9 cellular contexts compared by ENCODE assay signal in the genomic region with DNA sequence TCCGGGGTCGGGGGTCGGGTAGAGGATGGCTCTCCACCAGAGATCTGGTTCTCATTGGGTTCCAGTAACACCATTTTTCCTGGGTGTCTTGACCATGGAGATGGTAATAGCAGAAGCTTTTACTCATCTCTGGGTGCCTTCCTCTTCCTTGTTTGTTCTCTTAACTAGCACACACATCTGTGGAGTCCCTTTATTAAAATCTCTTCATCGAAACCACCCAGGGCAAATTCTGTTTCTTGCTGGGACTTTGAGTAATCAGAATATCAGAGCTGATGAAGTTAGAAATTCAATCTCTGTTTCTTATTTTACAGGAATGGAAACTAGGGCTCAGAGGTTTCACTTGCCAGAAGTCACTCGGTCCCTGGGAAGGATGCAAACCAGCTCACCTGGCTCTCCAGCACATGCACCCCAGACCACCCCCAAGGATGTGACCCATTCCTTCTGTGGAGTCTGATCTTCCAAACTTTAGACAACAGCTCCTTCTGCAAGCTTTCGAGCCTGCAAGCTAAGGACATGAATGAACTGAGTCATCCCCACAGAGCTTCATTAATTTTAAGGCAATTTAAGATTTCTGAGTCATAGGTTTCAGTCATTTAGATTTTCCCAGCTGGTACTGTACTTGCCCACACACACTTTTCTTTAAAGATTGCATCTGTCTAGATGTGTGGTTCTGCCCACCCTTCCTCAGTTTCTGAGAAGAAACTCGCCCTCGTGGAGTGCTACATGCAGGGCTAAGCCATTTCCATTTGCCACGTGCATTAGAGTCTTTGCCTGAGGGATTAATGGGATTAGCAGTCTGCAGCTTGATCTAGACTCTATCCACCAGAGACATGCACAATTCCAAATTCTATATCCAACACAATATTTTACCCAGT. TPM values are rescaled to one million over a fixed set of nuclear protein-coding genes. Genes with fewer than 3 reads are reported as not detected.
DNase-seq lines count a peak whose midpoint lies in the region; ATAC-seq and TF ChIP-seq lines count a peak whose summit lies in the region.
"Had no signal": no experiment of that assay in that cellular context is flagged by ENCODE, and none has a peak within 500 bp of the region (broad histone marks: within the 10 kb centered on the region; RNA-seq: fewer than 3 reads in every experiment).

No MANE protein-coding gene starts in this region.

- H3K36me3 Mint-ChIP-seq in activated naive CD4-positive, alpha-beta T cell treated with anti-CD3 and anti-CD28 coated beads, Interleukin-2, amount 50 U/mL, for 24 hours, result no peaks in the 10 kb centered on the region
- H3K36me3 Mint-ChIP-seq in endothelial cell (ENCODE audit: low read depth, unreplicated experiment), result no peaks in the 10 kb centered on the region

- TF ChIP-seq CTCF in fibroblast of pulmonary artery (IDR thresholded peaks at IDR 0.05; ENCODE audit: low read length, missing control alignments), result no peak
- no peak for TF ChIP-seq CTCF in endothelial cell (IDR thresholded peaks at IDR 0.05; ENCODE audit: unreplicated experiment)

- H3K4me3 ChIP-seq in ACC112 (ENCODE audit: low read depth, low read length) (peak overlapping the region; percentile 13; the same call in 1 of the 2 replicates), fibroblast of pulmonary artery (replicated peaks; ENCODE audit: low read depth, low read length) (no peak overlapping the region)

- H3K4me3 Mint-ChIP-seq in activated naive CD4-positive, alpha-beta T cell treated with anti-CD3 and anti-CD28 coated beads, Interleukin-2, amount 50 U/mL, for 24 hours, result peak overlapping the region; percentile 28
- no peak overlapping the region for H3K4me3 Mint-ChIP-seq in endothelial cell (ENCODE audit: unreplicated experiment)

- H3K27ac ChIP-seq in ACC112 (ENCODE audit: low read depth, low read length), result peak overlapping the region; percentile 96

- ATAC-seq in GM19324 (IDR thresholded peaks at IDR 0.05; ENCODE audit: low FRiP score, unreplicated experiment), result no peak
- ATAC-seq in GM21576 (IDR thresholded peaks at IDR 0.05; ENCODE audit: unreplicated experiment), result no peak

- H3K9me3 Mint-ChIP-seq in activated naive CD4-positive, alpha-beta T cell treated with anti-CD3 and anti-CD28 coated beads, Interleukin-2, amount 50 U/mL, for 24 hours, result no peaks in the 10 kb centered on the region
- H3K9me3 Mint-ChIP-seq in endothelial cell (ENCODE audit: unreplicated experiment), result no peaks in the 10 kb centered on the region

- H2AFZ ChIP-seq in ACC112 (ENCODE audit: low read length, unreplicated experiment), result no peak overlapping the region

- H3K4me1 Mint-ChIP-seq in activated naive CD4-positive, alpha-beta T cell treated with anti-CD3 and anti-CD28 coated beads, Interleukin-2, amount 50 U/mL, for 24 hours, result peaks cover 58% of the 10 kb centered on the region
- peaks cover 7% of the 10 kb centered on the region for H3K4me1 Mint-ChIP-seq in endothelial cell (ENCODE audit: unreplicated experiment)

- no peaks in the 10 kb centered on the region for H3K27me3 ChIP-seq in ACC112 (ENCODE audit: insufficient read depth, low read length)

- no peaks in the 10 kb centered on the region for H3K27me3 Mint-ChIP-seq in activated naive CD4-positive, alpha-beta T cell treated with anti-CD3 and anti-CD28 coated beads, Interleukin-2, amount 50 U/mL, for 24 hours
- H3K27me3 Mint-ChIP-seq in endothelial cell (ENCODE audit: unreplicated experiment), result no peaks in the 10 kb centered on the region

- H3K79me2 ChIP-seq in ACC112 (ENCODE audit: control insufficient read depth, insufficient read depth, low read length, unreplicated experiment), result no peaks in the 10 kb centered on the region

- DNase-seq in EL, result peak; percentile 62
- DNase-seq in fibroblast of pulmonary artery (ENCODE audit: low read depth), result peak; percentile 42
- DNase-seq in endothelial cell (ENCODE audit: low spot score), result no peak
- DNase-seq in HuH-7.5 (ENCODE audit: low spot score), result no peak
- DNase-seq: NCI-H1092 treated with DMSO at 0.1 percent for 48 hours had no signal

- peak overlapping the region; percentile 92 for H3K27ac Mint-ChIP-seq in activated naive CD4-positive, alpha-beta T cell treated with anti-CD3 and anti-CD28 coated beads, Interleukin-2, amount 50 U/mL, for 24 hours
- no peak overlapping the region for H3K27ac Mint-ChIP-seq in endothelial cell (ENCODE audit: unreplicated experiment)

- H3K36me3 ChIP-seq in ACC112 (ENCODE audit: insufficient read depth, low read length), result no peaks in the 10 kb centered on the region

- peaks cover 41% of the 10 kb centered on the region for H3K4me1 ChIP-seq in ACC112 (ENCODE audit: control insufficient read depth, insufficient read depth, low read length, unreplicated experiment)

RNA-seq across cellular contexts. Expression of a gene that starts 14.7 kb away (rescaled TPM):
- 10.1 TPM for total RNA-seq in endothelial cell (ENCODE audit: unreplicated experiment)

Comparison
In these comparisons a context has a peak if more than half of its experiments do, and no peak if none do; other contexts are left out.
1. DNase-seq: peak in EL (single experiment) and fibroblast of pulmonary artery (single experiment); none in endothelial cell (single experiment) and HuH-7.5 (single experiment).